Comparison of ENCODE assay signal across 22 cellular contexts in genomic region chr3:195103623-195104022, GRCh38.
A peak's percentile ranks its signal among the peaks of the same experiment; 100 is the strongest.
DNase-seq lines count a peak whose midpoint lies in the region; ATAC-seq, FAIRE-seq and TF ChIP-seq lines count a peak whose summit lies in the region.
"Had no signal": no experiment of that assay in that cellular context is flagged by ENCODE, and none has a peak within 500 bp of the region (broad histone marks: within the 10 kb centered on the region; RNA-seq: fewer than 3 reads in every experiment).

No MANE protein-coding gene starts in this region.

- no peaks in the 10 kb centered on the region for H4K20me1 ChIP-seq in HepG2 (ENCODE audit: insufficient read depth, low read length)

- no peak for FAIRE-seq in HepG2 (lab: Jason Lieb, UNC)
- FAIRE-seq: GM12892 had no signal

- H3K9me3 ChIP-seq in liver (ENCODE audit: control insufficient read depth in 4 of 4, low read length in 3 of 4) (no peaks in the 10 kb centered on the region), HepG2 (ENCODE audit: low read length) (no peaks in the 10 kb centered on the region), uterus (no peaks in the 10 kb centered on the region)
- H3K9me3 ChIP-seq: adrenal gland had no signal

- no peak overlapping the region for H3K4me3 ChIP-seq in liver (ENCODE audit: low read depth in 1 of 3, low read length in 3 of 3)
- H3K4me3 ChIP-seq in HepG2 (replicated peaks in 1 of 3; ENCODE audit: insufficient read depth in 1 of 3, low read depth in 2 of 3, low read length in 3 of 3) = no peak overlapping the region
- H3K4me3 ChIP-seq in uterus = no peak overlapping the region
- H3K4me3 ChIP-seq: adrenal gland had no signal

- H3K27ac ChIP-seq in liver (ENCODE audit: low read depth in 1 of 2, low read length in 2 of 2) (no peak overlapping the region), HepG2 (ENCODE audit: extremely low read length, insufficient read depth, low read length) (no peak overlapping the region), uterus (peak overlapping the region; percentile 79 to 86)
- H3K27ac ChIP-seq: KMS-11, parathyroid adenoma had no signal

- CTCF ChIA-PET in HepG2 (lab: Yijun Ruan, JAX; ENCODE audit: low intra/inter-chr PET ratio, low total read pairs) = no interaction called here
- CTCF ChIA-PET in activated CD4-positive, alpha-beta T cell treated with anti-CD3 and anti-CD28 coated beads for 36 hours (lab: Charles Lee) = interaction anchor here (0.5 to 1.1 kb wide), 2 partner anchors 416 to 421 kb away, joined by 3 read pairs; no protein-coding TSS in a partner anchor

- no peak for ATAC-seq in HepG2
- ATAC-seq in activated CD4-positive, alpha-beta T cell treated with anti-CD3 and anti-CD28 coated beads for 36 hours = no peak
- ATAC-seq: effector memory CD8-positive, alpha-beta T cell; foreskin keratinocyte had no signal

- no peaks in the 10 kb centered on the region for H3K79me2 ChIP-seq in HepG2 (ENCODE audit: insufficient read depth, low read length)

- H2AFZ ChIP-seq in HepG2 (ENCODE audit: low read length) = no peak overlapping the region
- H2AFZ ChIP-seq: parathyroid adenoma had no signal

- H3K27me3 ChIP-seq in liver (ENCODE audit: control insufficient read depth in 4 of 4, insufficient read depth in 4 of 4, low read length in 3 of 4) = no peaks in the 10 kb centered on the region
- no peaks in the 10 kb centered on the region for H3K27me3 ChIP-seq in HepG2 (ENCODE audit: control insufficient read depth in 1 of 2, insufficient read depth in 2 of 2, low read length in 2 of 2)
- H3K27me3 ChIP-seq in uterus = no peaks in the 10 kb centered on the region
- H3K27me3 ChIP-seq: adrenal gland, foreskin keratinocyte had no signal

- H3K27me3 Mint-ChIP-seq in dendritic cell treated with granulocyte-macrophage colony-stimulating factor and Interleukin-4, amounts not matched to agents 40 ng/mL and 50 ng/mL, for 4 days = peaks cover 7% of the 10 kb centered on the region
- no peaks in the 10 kb centered on the region for H3K27me3 Mint-ChIP-seq in mesothelial cell of epicardium (ENCODE audit: low read depth)
- no peaks in the 10 kb centered on the region for H3K27me3 Mint-ChIP-seq in activated CD4-positive, alpha-beta T cell treated with anti-CD3 and anti-CD28 coated beads for 36 hours
- no peaks in the 10 kb centered on the region for H3K27me3 Mint-ChIP-seq in activated CD4-positive, alpha-beta T cell treated with anti-CD3 and anti-CD28 coated beads, Interleukin-2, amount 10 ng/mL, durations not matched to agents 24 days and 14 days
- H3K27me3 Mint-ChIP-seq: CD4-positive, CD25-positive, alpha-beta regulatory T cell; central memory CD8-positive, alpha-beta T cell; effector memory CD8-positive, alpha-beta T cell had no signal

- TF ChIP-seq RAD21 in liver (IDR thresholded peaks at IDR 0.05) (peak in 1 of 2 donors; percentile 11), HepG2 (CRISPR knock-in tag; IDR thresholded peaks at IDR 0.05) (no peak)

- H3K36me3 Mint-ChIP-seq in dendritic cell treated with granulocyte-macrophage colony-stimulating factor and Interleukin-4, amounts not matched to agents 40 ng/mL and 50 ng/mL, for 4 days (ENCODE audit: low read depth) = peaks cover 28% of the 10 kb centered on the region
- no peaks in the 10 kb centered on the region for H3K36me3 Mint-ChIP-seq in mesothelial cell of epicardium
- H3K36me3 Mint-ChIP-seq in activated CD4-positive, alpha-beta T cell treated with anti-CD3 and anti-CD28 coated beads for 36 hours (ENCODE audit: low read depth) = no peaks in the 10 kb centered on the region
- H3K36me3 Mint-ChIP-seq in activated CD4-positive, alpha-beta T cell treated with anti-CD3 and anti-CD28 coated beads, Interleukin-2, amount 10 ng/mL, durations not matched to agents 24 days and 14 days (ENCODE audit: low read depth) = no peaks in the 10 kb centered on the region
- H3K36me3 Mint-ChIP-seq: CD4-positive, CD25-positive, alpha-beta regulatory T cell had no signal

- 91% methylated on average over 2 of the region's 2 CpGs for WGBS in liver
- WGBS in HepG2 (ENCODE audit: low lambda C conversion rate) = 80% methylated on average over 2 of the region's 2 CpGs

- DNase-seq in HepG2 (ENCODE audit: low spot score) (no peak), mesothelial cell of epicardium (ENCODE audit: low spot score in 2 of 2, unreplicated experiment in 2 of 2) (no peak), uterus (no peak), NCI-H69 (lab: John Stamatoyannopoulos, UW) (no peak)
- no peak for DNase-seq in activated CD4-positive, alpha-beta T cell treated with anti-CD3 and anti-CD28 coated beads for 36 hours
- DNase-seq in activated CD4-positive, alpha-beta T cell treated with anti-CD3 and anti-CD28 coated beads, Interleukin-2, amount 10 ng/mL, durations not matched to agents 24 days and 14 days = no peak
- DNase-seq: activated CD4-positive, CD25-positive, alpha-beta regulatory T cell treated with anti-CD3 and anti-CD28 coated beads, Interleukin-2, amount 50 U/mL, for 72 hours; activated effector memory CD4-positive, alpha-beta T cell treated with Interleukin-2 at 50 U/mL for 16 hours; adrenal gland; CD4-positive, CD25-positive, alpha-beta regulatory T cell; effector memory CD8-positive, alpha-beta T cell; foreskin keratinocyte; NCI-H1105; NCI-H526 treated with DMSO at 0.1 percent for 48 hours; stimulated activated CD4-positive, alpha-beta T cell treated with anti-CD3 and anti-CD28 coated beads, Interleukin-4, amount 100 ng/mL, for 4 hours had no signal

- POLR2A ChIA-PET in HepG2 (lab: Yijun Ruan, JAX) = no interaction called here
- POLR2A ChIA-PET in activated CD4-positive, alpha-beta T cell treated with anti-CD3 and anti-CD28 coated beads for 36 hours (lab: Charles Lee) = no interaction called here

- H3K4me3 Mint-ChIP-seq in dendritic cell treated with granulocyte-macrophage colony-stimulating factor and Interleukin-4, amounts not matched to agents 40 ng/mL and 50 ng/mL, for 4 days = no peak overlapping the region
- no peak overlapping the region for H3K4me3 Mint-ChIP-seq in mesothelial cell of epicardium
- no peak overlapping the region for H3K4me3 Mint-ChIP-seq in activated CD4-positive, alpha-beta T cell treated with anti-CD3 and anti-CD28 coated beads for 36 hours
- no peak overlapping the region for H3K4me3 Mint-ChIP-seq in activated CD4-positive, alpha-beta T cell treated with anti-CD3 and anti-CD28 coated beads, Interleukin-2, amount 10 ng/mL, durations not matched to agents 24 days and 14 days
- H3K4me3 Mint-ChIP-seq: CD4-positive, CD25-positive, alpha-beta regulatory T cell; central memory CD8-positive, alpha-beta T cell; effector memory CD8-positive, alpha-beta T cell; T-helper 2 cell treated with Interferon-gamma antibody and Interleukin-4, amounts not matched to agents 5 μg/mL and 100 μg/mL, for 36 hours had no signal

- TF ChIP-seq POLR2A in HepG2 (IDR thresholded peaks at IDR 0.05; ENCODE audit: insufficient read depth in 1 of 2, low read depth in 2 of 2, low read length in 2 of 2) (no peak), uterus (IDR thresholded peaks at IDR 0.05) (no peak)

- no peak for TF ChIP-seq CTCF in liver (IDR thresholded peaks at IDR 0.05; ENCODE audit: low read depth, low read length, missing input control)
- TF ChIP-seq CTCF in HepG2 (CRISPR knock-in tag; IDR thresholded peaks at IDR 0.05) = no peak
- no peak for TF ChIP-seq CTCF in mesothelial cell of epicardium (IDR thresholded peaks at IDR 0.05; ENCODE audit: unreplicated experiment)
- no peak for TF ChIP-seq CTCF in uterus (IDR thresholded peaks at IDR 0.05)

- no peak for TF ChIP-seq EP300 in HepG2 (IDR thresholded peaks at IDR 0.05; ENCODE audit: low read depth in 2 of 2, low read length in 2 of 2)
- no peak for TF ChIP-seq EP300 in HepG2 (CRISPR knock-in tag; IDR thresholded peaks at IDR 0.05; ENCODE audit: borderline replicate concordance)

- H3K4me1 ChIP-seq in liver (ENCODE audit: control insufficient read depth in 4 of 4, insufficient read depth in 4 of 4, low read length in 3 of 4) (peaks cover 1 to 29% (median 13%) of the 10 kb centered on the region in 4 donors), HepG2 (ENCODE audit: insufficient read depth, low read length) (peaks cover 38% of the 10 kb centered on the region), uterus (peaks cover 0 to 9% of the 10 kb centered on the region in 2 donors)
- H3K4me1 ChIP-seq: parathyroid adenoma had no signal

- in situ Hi-C loops in HepG2 (cut with HindIII; ENCODE audit: extremely low pct_ligation_motif_present, low pct_unique_long_range_greater_than_20kb) = no loop called here

- no TSS peak for BruUV-seq in HepG2 (replicated peaks; lab: Mats Ljungman, UMichigan)

- no peak overlapping the region for H3K4me2 ChIP-seq in HepG2 (ENCODE audit: low read depth, low read length)
- H3K4me2 ChIP-seq: KMS-11 had no signal

- H3K9ac ChIP-seq in liver (ENCODE audit: low read depth in 1 of 2, low read length in 2 of 2) = no peak overlapping the region
- H3K9ac ChIP-seq in HepG2 (ENCODE audit: insufficient read depth, low read depth, low read length) = no peak overlapping the region
- H3K9ac ChIP-seq: KMS-11, parathyroid adenoma had no signal

- intact Hi-C loops in HepG2 (cut with micrococcal nuclease; ENCODE audit: unreplicated experiment) (loop anchor here (10.0 kb wide), 1 partner anchor 69 kb away; no protein-coding TSS in a partner anchor), uterus (cut with DNase I; ENCODE audit: low total_unique reads) (no loop called here)
- intact Hi-C loops in dendritic cell treated with granulocyte-macrophage colony-stimulating factor and Interleukin-4, amounts not matched to agents 40 ng/mL and 50 ng/mL, for 4 days (cut with micrococcal nuclease) = no loop called here
- intact Hi-C loops in activated CD4-positive, alpha-beta T cell treated with anti-CD3 and anti-CD28 coated beads for 36 hours (cut with DNase I, micrococcal nuclease) = no loop called here
- intact Hi-C loops in activated CD4-positive, alpha-beta T cell treated with anti-CD3 and anti-CD28 coated beads, Interleukin-2, amount 10 ng/mL, durations not matched to agents 24 days and 14 days (cut with micrococcal nuclease) = no loop called here

- H3K36me3 ChIP-seq in liver (ENCODE audit: control insufficient read depth in 4 of 4, insufficient read depth in 3 of 4, low read depth in 1 of 4, low read length in 3 of 4) (no peaks in the 10 kb centered on the region), HepG2 (replicated peaks in 1 of 2; ENCODE audit: control insufficient read depth in 1 of 2, insufficient read depth in 2 of 2, low read length in 2 of 2) (no peaks in the 10 kb centered on the region), uterus (no peaks in the 10 kb centered on the region)
- H3K36me3 ChIP-seq: adrenal gland had no signal

- peak overlapping the region; percentile 16 for H3K27ac Mint-ChIP-seq in dendritic cell treated with granulocyte-macrophage colony-stimulating factor and Interleukin-4, amounts not matched to agents 40 ng/mL and 50 ng/mL, for 4 days
- peak overlapping the region; percentile 45 for H3K27ac Mint-ChIP-seq in mesothelial cell of epicardium
- no peak overlapping the region for H3K27ac Mint-ChIP-seq in activated CD4-positive, alpha-beta T cell treated with anti-CD3 and anti-CD28 coated beads for 36 hours
- H3K27ac Mint-ChIP-seq in activated CD4-positive, alpha-beta T cell treated with anti-CD3 and anti-CD28 coated beads, Interleukin-2, amount 10 ng/mL, durations not matched to agents 24 days and 14 days = no peak overlapping the region
- H3K27ac Mint-ChIP-seq: T-helper 2 cell treated with Interferon-gamma antibody and Interleukin-4, amounts not matched to agents 5 μg/mL and 100 μg/mL, for 36 hours had no signal

- no peaks in the 10 kb centered on the region for H3K9me3 Mint-ChIP-seq in dendritic cell treated with granulocyte-macrophage colony-stimulating factor and Interleukin-4, amounts not matched to agents 40 ng/mL and 50 ng/mL, for 4 days
- H3K9me3 Mint-ChIP-seq in mesothelial cell of epicardium = peaks cover 4% of the 10 kb centered on the region
- H3K9me3 Mint-ChIP-seq in activated CD4-positive, alpha-beta T cell treated with anti-CD3 and anti-CD28 coated beads for 36 hours (ENCODE audit: low read depth) = no peaks in the 10 kb centered on the region
- H3K9me3 Mint-ChIP-seq in activated CD4-positive, alpha-beta T cell treated with anti-CD3 and anti-CD28 coated beads, Interleukin-2, amount 10 ng/mL, durations not matched to agents 24 days and 14 days = no peaks in the 10 kb centered on the region
- H3K9me3 Mint-ChIP-seq: CD4-positive, CD25-positive, alpha-beta regulatory T cell; central memory CD8-positive, alpha-beta T cell; effector memory CD8-positive, alpha-beta T cell; T-helper 2 cell treated with Interferon-gamma antibody and Interleukin-4, amounts not matched to agents 5 μg/mL and 100 μg/mL, for 36 hours had no signal

- peaks cover 65% of the 10 kb centered on the region for H3K4me1 Mint-ChIP-seq in dendritic cell treated with granulocyte-macrophage colony-stimulating factor and Interleukin-4, amounts not matched to agents 40 ng/mL and 50 ng/mL, for 4 days (ENCODE audit: low read depth)
- peaks cover 23% of the 10 kb centered on the region for H3K4me1 Mint-ChIP-seq in mesothelial cell of epicardium
- H3K4me1 Mint-ChIP-seq in activated CD4-positive, alpha-beta T cell treated with anti-CD3 and anti-CD28 coated beads for 36 hours = peaks cover 7% of the 10 kb centered on the region
- peaks cover 13% of the 10 kb centered on the region for H3K4me1 Mint-ChIP-seq in activated CD4-positive, alpha-beta T cell treated with anti-CD3 and anti-CD28 coated beads, Interleukin-2, amount 10 ng/mL, durations not matched to agents 24 days and 14 days

Comparison
In these comparisons a context has a peak if more than half of its experiments do, and no peak if none do; other contexts are left out.
1. H3K27ac ChIP-seq: peak in uterus (2 of 2); none in liver (0 of 2) and HepG2 (single experiment).
2. H3K27ac Mint-ChIP-seq: peak in dendritic cell treated with granulocyte-macrophage colony-stimulating factor and Interleukin-4, amounts not matched to agents 40 ng/mL and 50 ng/mL, for 4 days (single experiment) and mesothelial cell of epicardium (single experiment); none in activated CD4-positive, alpha-beta T cell treated with anti-CD3 and anti-CD28 coated beads for 36 hours (single experiment) and activated CD4-positive, alpha-beta T cell treated with anti-CD3 and anti-CD28 coated beads, Interleukin-2, amount 10 ng/mL, durations not matched to agents 24 days and 14 days (single experiment).